Comparison of ENCODE assay signal across 27 cellular contexts in genomic region chr1:113276507-113276906, GRCh38.
"Had no signal": no experiment of that assay in that cellular context is flagged by ENCODE, and none has a peak within 500 bp of the region (broad histone marks: within the 10 kb centered on the region; RNA-seq: fewer than 3 reads in every experiment).

No MANE protein-coding gene starts in this region.

- H3K36me3 ChIP-seq: esophagus muscularis mucosa, gastroesophageal sphincter, heart left ventricle, right lobe of liver, thoracic aorta, transverse colon, upper lobe of right lung, uterus had no signal

- H3K4me3 Mint-ChIP-seq: memory B cell; mesothelial cell of epicardium; naive B cell; natural killer cell treated with Interleukin-12 subunit alpha and Interleukin-12 subunit beta and Interleukin-15 and Interleukin-18, amount 100 ng/mL, for 72 hours; neural crest cell; stimulated activated naive B cell treated with anti-CD40 and anti-IgM and Interleukin-4, amounts not matched to agents 10 μg/mL and 1 μg/mL and 100 μg/mL, for 72 hours; stimulated activated naive CD8-positive, alpha-beta T cell treated with anti-CD3 and anti-CD28 coated beads, Interleukin-15, Interleukin-2, amounts not matched to agents 100 ng/mL and 50 ng/mL, for 24 hours had no signal

- H3K27ac ChIP-seq: esophagus muscularis mucosa, foreskin keratinocyte, gastroesophageal sphincter, heart left ventricle, hepatocyte, parathyroid adenoma, right lobe of liver, thoracic aorta, transverse colon, upper lobe of right lung, uterus had no signal

- H3K4me1 ChIP-seq: esophagus muscularis mucosa, foreskin keratinocyte, gastroesophageal sphincter, heart left ventricle, parathyroid adenoma, right lobe of liver, upper lobe of right lung, uterus had no signal

- H3K79me2 ChIP-seq: hepatocyte, parathyroid adenoma had no signal

- H3K4me2 ChIP-seq: hepatocyte had no signal

- H3K9me3 ChIP-seq: esophagus muscularis mucosa, gastroesophageal sphincter, heart left ventricle, mucosa of descending colon, right lobe of liver, thoracic aorta, transverse colon, upper lobe of right lung, uterus had no signal

- H2AFZ ChIP-seq: hepatocyte, parathyroid adenoma had no signal

- H3K27me3 Mint-ChIP-seq: progenitor cell of endocrine pancreas had no signal

- H3K4me3 ChIP-seq: esophagus muscularis mucosa, gastroesophageal sphincter, heart left ventricle, hepatocyte, lung, mucosa of descending colon, right lobe of liver, thoracic aorta, transverse colon, upper lobe of right lung, uterus had no signal

- ATAC-seq: foreskin keratinocyte; gastroesophageal sphincter; heart left ventricle; left lobe of liver; mucosa of descending colon; natural killer cell treated with Interleukin-12 subunit alpha and Interleukin-12 subunit beta and Interleukin-15 and Interleukin-18, amount 100 ng/mL, for 72 hours; right lobe of liver; stimulated activated naive B cell treated with anti-CD40 and anti-IgM and Interleukin-4, amounts not matched to agents 10 μg/mL and 1 μg/mL and 100 μg/mL, for 72 hours; upper lobe of right lung had no signal

- H3K4me1 Mint-ChIP-seq: memory B cell; naive B cell; stimulated activated naive B cell treated with anti-CD40 and anti-IgM and Interleukin-4, amounts not matched to agents 10 μg/mL and 1 μg/mL and 100 μg/mL, for 72 hours had no signal

- H3K27me3 ChIP-seq: esophagus muscularis mucosa, gastroesophageal sphincter, hepatocyte, right lobe of liver, transverse colon, upper lobe of right lung, uterus had no signal

- H3K36me3 Mint-ChIP-seq: memory B cell; mesothelial cell of epicardium; naive B cell; natural killer cell treated with Interleukin-12 subunit alpha and Interleukin-12 subunit beta and Interleukin-15 and Interleukin-18, amount 100 ng/mL, for 72 hours; stimulated activated naive B cell treated with anti-CD40 and anti-IgM and Interleukin-4, amounts not matched to agents 10 μg/mL and 1 μg/mL and 100 μg/mL, for 72 hours had no signal

- H3K9me3 Mint-ChIP-seq: memory B cell; mesothelial cell of epicardium; naive B cell; natural killer cell treated with Interleukin-12 subunit alpha and Interleukin-12 subunit beta and Interleukin-15 and Interleukin-18, amount 100 ng/mL, for 72 hours; neural crest cell; stimulated activated naive B cell treated with anti-CD40 and anti-IgM and Interleukin-4, amounts not matched to agents 10 μg/mL and 1 μg/mL and 100 μg/mL, for 72 hours; stimulated activated naive CD8-positive, alpha-beta T cell treated with anti-CD3 and anti-CD28 coated beads, Interleukin-15, Interleukin-2, amounts not matched to agents 100 ng/mL and 50 ng/mL, for 24 hours had no signal

- H3K27ac Mint-ChIP-seq: memory B cell; mesothelial cell of epicardium; naive B cell; natural killer cell treated with Interleukin-12 subunit alpha and Interleukin-12 subunit beta and Interleukin-15 and Interleukin-18, amount 100 ng/mL, for 72 hours; progenitor cell of endocrine pancreas; stimulated activated naive B cell treated with anti-CD40 and anti-IgM and Interleukin-4, amounts not matched to agents 10 μg/mL and 1 μg/mL and 100 μg/mL, for 72 hours; stimulated activated naive CD8-positive, alpha-beta T cell treated with anti-CD3 and anti-CD28 coated beads, Interleukin-15, Interleukin-2, amounts not matched to agents 100 ng/mL and 50 ng/mL, for 24 hours had no signal

- DNase-seq: cortex of kidney; foreskin keratinocyte; heart left ventricle; kidney; mucosa of descending colon; naive B cell; right lobe of liver; small intestine; stimulated activated CD4-positive, alpha-beta T cell treated with anti-CD3 and anti-CD28 coated beads, Interleukin-15, amount 100 ng/mL, for 24 hours; stimulated activated CD4-positive, alpha-beta T cell treated with anti-CD3 and anti-CD28 coated beads, Interleukin-2, amount 100 ng/mL, for 48 hours; stimulated activated naive B cell treated with anti-CD40 and anti-IgM and Interleukin-4, amounts not matched to agents 10 μg/mL and 1 μg/mL and 100 μg/mL, for 72 hours; transverse colon; upper lobe of right lung; uterus had no signal

- H3K9ac ChIP-seq: parathyroid adenoma had no signal
